ENCODE assay signal across 14 cellular contexts in genomic region chr11:862028-862703, GRCh38. TPM values are rescaled to one million over a fixed set of nuclear protein-coding genes. Genes with fewer than 3 reads are reported as not detected.
DNase-seq lines count a peak whose midpoint lies in the region; ATAC-seq and TF ChIP-seq lines count a peak whose summit lies in the region.
"Had no signal": no experiment of that assay in that cellular context is flagged by ENCODE, and none has a peak within 500 bp of the region (broad histone marks: within the 10 kb centered on the region; RNA-seq: fewer than 3 reads in every experiment).

No MANE protein-coding gene starts in this region.

- H3K9ac ChIP-seq in IMR-90 (ENCODE audit: low read depth, low read length) = no peak overlapping the region

- H4K8ac ChIP-seq in IMR-90 (ENCODE audit: low read depth in 2 of 2, low read length in 2 of 2) = no peak overlapping the region

- H2AK9ac ChIP-seq in IMR-90 (replicated peaks; ENCODE audit: low read depth, low read length, poor library complexity) = peak overlapping the region; percentile 76

- no peak overlapping the region for H2BK5ac ChIP-seq in IMR-90 (ENCODE audit: low read depth, low read length, poor library complexity, severe bottlenecking)

- no peak for TF ChIP-seq POLR2A in IMR-90 (IDR thresholded peaks at IDR 0.05; ENCODE audit: low read depth, low read length)

- no peak overlapping the region for H3K23ac ChIP-seq in IMR-90 (ENCODE audit: low read depth, low read length)

- no peak overlapping the region for H2AK5ac ChIP-seq in IMR-90 (ENCODE audit: low read depth, low read length)

- CTCF ChIA-PET in Calu3 (lab: Charles Lee) (no interaction called here), IMR-90 (lab: Yijun Ruan, JAX) (no interaction called here)

- no peak overlapping the region for H4K5ac ChIP-seq in IMR-90 (ENCODE audit: low read depth, low read length)

- peaks cover 12% of the 10 kb centered on the region for H3K4me1 ChIP-seq in IMR-90 (ENCODE audit: control insufficient read depth, insufficient read depth, low read length)

- no peak overlapping the region for H2BK20ac ChIP-seq in IMR-90 (ENCODE audit: low read depth, low read length)

- BruUV-seq in Calu3 (replicated peaks; lab: Mats Ljungman, UMichigan) (no TSS peak), IMR-90 (replicated peaks; lab: Mats Ljungman, UMichigan) (no TSS peak)

- TF ChIP-seq CTCF in Calu3 (IDR thresholded peaks at IDR 0.05; ENCODE audit: unreplicated experiment) = no peak
- TF ChIP-seq CTCF in IMR-90 (conservative IDR thresholded peaks at IDR 0.05; ENCODE audit: low read depth, low read length) = no peak
- TF ChIP-seq CTCF in nephron (IDR thresholded peaks at IDR 0.05; ENCODE audit: unreplicated experiment in 3 of 3) = no peak

- in situ Hi-C loops in IMR-90 (cut with MboI; ENCODE audit: low sequenced_read_pairs) = no loop called here

- H4K20me1 ChIP-seq in IMR-90 (ENCODE audit: insufficient read depth, low read length) = peaks cover 59% of the 10 kb centered on the region

- no peak overlapping the region for H3K4me3 ChIP-seq in IMR-90 (ENCODE audit: insufficient read depth, low read depth, low read length)

- H3K14ac ChIP-seq in IMR-90 (replicated peaks; ENCODE audit: low read depth, low read length) = no peak overlapping the region

- H2AFZ ChIP-seq in IMR-90 (replicated peaks; ENCODE audit: low read length, poor library complexity) = peak overlapping the region; percentile 43

- H3K9me3 Mint-ChIP-seq in Calu3 (ENCODE audit: low read depth, unreplicated experiment) (no peaks in the 10 kb centered on the region), nephron (no peaks in the 10 kb centered on the region)
- H3K9me3 Mint-ChIP-seq: activated T-helper 1 cell treated with anti-CD3 and anti-CD28 coated beads, Interleukin-12 subunit alpha, Interleukin-12 subunit beta, Interleukin-2, Interleukin-4 antibody, amounts not matched to agents 30 ng/mL and 10 ng/mL and 1 ng/mL, durations not matched to agents 14 hours and 24 hours and 36 hours; memory B cell had no signal

- no peak for TF ChIP-seq RAD21 in IMR-90 (IDR thresholded peaks at IDR 0.05; ENCODE audit: low read length)

- H3K4me1 Mint-ChIP-seq in Calu3 (ENCODE audit: low read depth, unreplicated experiment) (peaks cover 9% of the 10 kb centered on the region), nephron (peaks cover 19% of the 10 kb centered on the region)

- DNase-seq in Calu3 = peak; percentile 52
- DNase-seq in IMR-90 = no peak
- DNase-seq in ecto neural progenitor cell (ENCODE audit: low spot score) = peak; percentile 69
- DNase-seq in activated CD4-positive, alpha-beta T cell treated with anti-CD3 and anti-CD28 coated beads for 4 hours = no peak
- no peak for DNase-seq in amygdala (lab: John Stamatoyannopoulos, UW)
- no peak for DNase-seq in NCI-H2081 treated with DMSO at 0.1 percent for 48 hours (lab: John Stamatoyannopoulos, UW)
- DNase-seq: activated CD4-positive, alpha-beta T cell treated with anti-CD3 and anti-CD28 coated beads for 48 hours; head of caudate nucleus; NK-92 treated with Interleukin-12 subunit alpha and Interleukin-12 subunit beta, amount 100 ng/mL, for 24 hours had no signal

- H3K79me1 ChIP-seq in IMR-90 (ENCODE audit: low read depth in 1 of 2, low read length in 2 of 2) = peaks cover 24 to 65% of the 10 kb centered on the region in 2 experiments; a peak in 3 of 4 replicates

- H3K36me3 ChIP-seq in IMR-90 (ENCODE audit: control insufficient read depth, insufficient read depth, low read length) = peaks cover 35% of the 10 kb centered on the region

- H3K27ac Mint-ChIP-seq in Calu3 (ENCODE audit: unreplicated experiment) (peak overlapping the region; percentile 86), nephron (peak overlapping the region; percentile 81 to 90 (median 88))
- H3K27ac Mint-ChIP-seq: activated T-helper 1 cell treated with anti-CD3 and anti-CD28 coated beads, Interleukin-12 subunit alpha, Interleukin-12 subunit beta, Interleukin-2, Interleukin-4 antibody, amounts not matched to agents 30 ng/mL and 10 ng/mL and 1 ng/mL, durations not matched to agents 14 hours and 24 hours and 36 hours; memory B cell had no signal

- H3K4me2 ChIP-seq in IMR-90 (ENCODE audit: low read depth, low read length) = no peak overlapping the region

- H3K4me3 Mint-ChIP-seq in Calu3 (ENCODE audit: low read depth, unreplicated experiment) (no peak overlapping the region), nephron (peak overlapping the region; percentile 41 to 60 (median 57))
- H3K4me3 Mint-ChIP-seq: activated T-helper 1 cell treated with anti-CD3 and anti-CD28 coated beads, Interleukin-12 subunit alpha, Interleukin-12 subunit beta, Interleukin-2, Interleukin-4 antibody, amounts not matched to agents 30 ng/mL and 10 ng/mL and 1 ng/mL, durations not matched to agents 14 hours and 24 hours and 36 hours; memory B cell had no signal

- no peak overlapping the region for H2BK15ac ChIP-seq in IMR-90 (ENCODE audit: low read depth, low read length)

- no peak overlapping the region for H4K91ac ChIP-seq in IMR-90 (ENCODE audit: insufficient read depth, low read depth, low read length)

- H3K27me3 Mint-ChIP-seq in Calu3 (ENCODE audit: unreplicated experiment) = peaks cover 15% of the 10 kb centered on the region
- no peaks in the 10 kb centered on the region for H3K27me3 Mint-ChIP-seq in nephron (ENCODE audit: low read depth)

- no peak overlapping the region for H2BK120ac ChIP-seq in IMR-90 (ENCODE audit: low read depth, low read length)

- H3K18ac ChIP-seq in IMR-90 (ENCODE audit: low read depth, low read length) = no peak overlapping the region

- H3K4ac ChIP-seq in IMR-90 (ENCODE audit: low read depth, low read length) = no peak overlapping the region

- H3K27me3 ChIP-seq in IMR-90 (ENCODE audit: control insufficient read depth, insufficient read depth, low read length) = no peaks in the 10 kb centered on the region

- 68% methylated on average over 18 of the region's 26 CpGs; no CpG with 5 or more reads in 1 of the 2 experiments for WGBS in IMR-90 (ENCODE audit: extremely low coverage in 2 of 2, insufficient read length in 1 of 2), 2 experiments

- dilution Hi-C loops in IMR-90 (cut with HindIII; ENCODE audit: low sequenced_read_pairs, unreplicated experiment) = no loop called here

- H3K9me1 ChIP-seq in IMR-90 (ENCODE audit: insufficient read depth, low read length) = peaks cover 3% of the 10 kb centered on the region; the same call in 1 of the 2 replicates

- H3K56ac ChIP-seq in IMR-90 (ENCODE audit: extremely low read depth, insufficient read depth, low read length) = no peak overlapping the region

- no peak overlapping the region for H3K27ac ChIP-seq in IMR-90 (ENCODE audit: insufficient read depth, low read length)
- H3K27ac ChIP-seq: C4-2B had no signal

- H3K36me3 Mint-ChIP-seq in Calu3 (ENCODE audit: insufficient read depth, unreplicated experiment) = peaks cover 83% of the 10 kb centered on the region
- H3K36me3 Mint-ChIP-seq in nephron (ENCODE audit: low read depth) = no peaks in the 10 kb centered on the region
- H3K36me3 Mint-ChIP-seq: memory B cell had no signal

- ATAC-seq in IMR-90 (ENCODE audit: low read depth) (no peak), HG02763 (IDR thresholded peaks at IDR 0.05; ENCODE audit: unreplicated experiment) (no peak)

- intact Hi-C loops in Calu3 (cut with micrococcal nuclease; ENCODE audit: unreplicated experiment) = no loop called here
- intact Hi-C loops in IMR-90 (cut with micrococcal nuclease) = no loop called here

- no peaks in the 10 kb centered on the region for H3K9me3 ChIP-seq in IMR-90 (ENCODE audit: control insufficient read depth, insufficient read depth, low read length)

- POLR2A ChIA-PET in IMR-90 (lab: Charles Lee; ENCODE audit: unreplicated experiment) = no interaction called here

TF ChIP-seq in IMR-90, 13 proteins besides CTCF, POLR2A, EP300 and RAD21 (continues in another document):
- TF ChIP-seq SMC3 (IDR thresholded peaks at IDR 0.05; ENCODE audit: low read depth, low read length) (no peak), CHD1 (IDR thresholded peaks at IDR 0.05; ENCODE audit: low read depth, low read length) (no peak), RCOR1 (IDR thresholded peaks at IDR 0.05; ENCODE audit: insufficient replicate concordance, low read length) (no peak), MXI1 (IDR thresholded peaks at IDR 0.05; ENCODE audit: borderline replicate concordance, low read depth, low read length) (no peak), MAFK (IDR thresholded peaks at IDR 0.05; ENCODE audit: low read depth, low read length) (no peak)
- TF ChIP-seq, protein P1, sequence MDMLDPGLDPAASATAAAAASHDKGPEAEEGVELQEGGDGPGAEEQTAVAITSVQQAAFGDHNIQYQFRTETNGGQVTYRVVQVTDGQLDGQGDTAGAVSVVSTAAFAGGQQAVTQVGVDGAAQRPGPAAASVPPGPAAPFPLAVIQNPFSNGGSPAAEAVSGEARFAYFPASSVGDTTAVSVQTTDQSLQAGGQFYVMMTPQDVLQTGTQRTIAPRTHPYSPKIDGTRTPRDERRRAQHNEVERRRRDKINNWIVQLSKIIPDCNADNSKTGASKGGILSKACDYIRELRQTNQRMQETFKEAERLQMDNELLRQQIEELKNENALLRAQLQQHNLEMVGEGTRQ (IDR thresholded peaks at IDR 0.05; ENCODE audit: low read depth, low read length) = no peak

RNA-seq across cellular contexts. Expression of gene TSPAN4, which starts 19.5 kb away (rescaled TPM):
- total RNA-seq in Calu3 (2022) = 28.9 and 36.3 TPM in 2 replicates
- total RNA-seq in IMR-90 (2012; rRNA removed) = 143 and 161 TPM in 2 replicates
- 293 and 327 TPM in 2 replicates for polyA plus RNA-seq in IMR-90 (2012; rRNA removed)
- polyA plus RNA-seq in IMR-90 (2012; cell fraction: cytosol; rRNA removed) = 286 and 483 TPM in 2 replicates
- 295 and 963 TPM in 2 replicates for polyA plus RNA-seq in IMR-90 (2012; cell fraction: nucleus; rRNA removed; ENCODE audit: low replicate concordance)

RNA-seq across cellular contexts. Expression of gene POLR2L, which starts 19.8 kb away (rescaled TPM):
- 107 and 115 TPM in 2 replicates for total RNA-seq in Calu3 (2022)
- total RNA-seq in IMR-90 (2012; rRNA removed) = 44.4 and 123 TPM in 2 replicates
- 416 and 907 TPM in 2 replicates for polyA plus RNA-seq in IMR-90 (2012; rRNA removed)
- 193 and 430 TPM in 2 replicates for polyA plus RNA-seq in IMR-90 (2012; cell fraction: cytosol; rRNA removed)
- 27.7 and 112 TPM in 2 replicates for polyA plus RNA-seq in IMR-90 (2012; cell fraction: nucleus; rRNA removed; ENCODE audit: low replicate concordance)

RNA-seq across cellular contexts. Expression of gene CD151, which starts 29.4 kb away (rescaled TPM):
- total RNA-seq in Calu3 (2022) (472 and 482 TPM in 2 replicates), IMR-90 (2012; rRNA removed) (789 and 1,150 TPM in 2 replicates)
- polyA plus RNA-seq in IMR-90 (2012; rRNA removed) = 1,267 and 1,435 TPM in 2 replicates
- 933 and 2,823 TPM in 2 replicates for polyA plus RNA-seq in IMR-90 (2012; cell fraction: cytosol; rRNA removed)
- 859 and 2,218 TPM in 2 replicates for polyA plus RNA-seq in IMR-90 (2012; cell fraction: nucleus; rRNA removed; ENCODE audit: low replicate concordance)

RNA-seq across cellular contexts. Expression of gene CRACR2B, which starts 34.4 kb away (rescaled TPM):
- total RNA-seq in Calu3 (2022) (33.4 and 35.3 TPM in 2 replicates), IMR-90 (2012; rRNA removed) (0.28 and 0.54 TPM in 2 replicates)
- polyA plus RNA-seq in IMR-90 (2012; rRNA removed) = 2.5 and 3.2 TPM in 2 replicates
- 3.2 and 3.5 TPM in 2 replicates for polyA plus RNA-seq in IMR-90 (2012; cell fraction: cytosol; rRNA removed)
- 8.0 and 18.2 TPM in 2 replicates for polyA plus RNA-seq in IMR-90 (2012; cell fraction: nucleus; rRNA removed; ENCODE audit: low replicate concordance)

RNA-seq across cellular contexts. Expression of gene PNPLA2, which starts 43.5 kb away (rescaled TPM):
- total RNA-seq in Calu3 (2022) = 134 and 151 TPM in 2 replicates
- total RNA-seq in IMR-90 (2012; rRNA removed) = 7.0 and 7.2 TPM in 2 replicates
- 94.3 and 109 TPM in 2 replicates for polyA plus RNA-seq in IMR-90 (2012; rRNA removed)
- polyA plus RNA-seq in IMR-90 (2012; cell fraction: cytosol; rRNA removed) = 84.2 and 129 TPM in 2 replicates
- polyA plus RNA-seq in IMR-90 (2012; cell fraction: nucleus; rRNA removed; ENCODE audit: low replicate concordance) = 289 and 727 TPM in 2 replicates

Comparison
In these comparisons a context has a peak if more than half of its experiments do, and no peak if none do; other contexts are left out.
1. DNase-seq: peak in Calu3 (single experiment) and ecto neural progenitor cell (single experiment); none in IMR-90 (single experiment), activated CD4-positive, alpha-beta T cell treated with anti-CD3 and anti-CD28 coated beads for 4 hours (0 of 2), amygdala (0 of 56) and NCI-H2081 treated with DMSO at 0.1 percent for 48 hours (single experiment).